8 cellular contexts compared by ENCODE assay signal in genomic region chr15:64842099-64842940, GRCh38. TPM values are rescaled to one million over a fixed set of nuclear protein-coding genes. Genes with fewer than 3 reads are reported as not detected.
DNase-seq lines count a peak whose midpoint lies in the region; ATAC-seq, FAIRE-seq and TF ChIP-seq lines count a peak whose summit lies in the region.

No MANE protein-coding gene starts in this region.

- no peak for FAIRE-seq in H54 (lab: Jason Lieb, UNC)

- peak overlapping the region; percentile 78 to 86 for H3K4me3 Mint-ChIP-seq in effector memory CD8-positive, alpha-beta T cell

- H3K27me3 Mint-ChIP-seq in effector memory CD8-positive, alpha-beta T cell = no peaks in the 10 kb centered on the region

- TF ChIP-seq POLR2A in H54 (IDR thresholded peaks at IDR 0.05; ENCODE audit: low read depth, low read length) = no peak

- DNase-seq in activated CD4-positive, alpha-beta T cell treated with anti-CD3 and anti-CD28 coated beads for 48 hours = peak; percentile 46
- DNase-seq in activated CD4-positive, alpha-beta T cell treated with anti-CD3 and anti-CD28 coated beads, Interleukin-2, amount 50 U/mL, for 1 hour = no peak
- DNase-seq in SJSA1 (ENCODE audit: low read depth in 1 of 2, low spot score in 2 of 2) (peak in 1 of 2 experiments; percentile 58), myocyte (ENCODE audit: low read depth) (peak; percentile 60), medulla oblongata (ENCODE audit: extremely low spot score) (no peak), H54 (ENCODE audit: insufficient read length, low spot score) (no peak)
- DNase-seq in effector memory CD8-positive, alpha-beta T cell = no peak

- H3K9me3 Mint-ChIP-seq in effector memory CD8-positive, alpha-beta T cell = no peaks in the 10 kb centered on the region

- H3K4me1 Mint-ChIP-seq in effector memory CD8-positive, alpha-beta T cell (ENCODE audit: low read depth in 2 of 2) = peaks cover 64 to 75% of the 10 kb centered on the region in 2 donors

- H3K27me3 ChIP-seq in SJSA1 (replicated peaks) = no peaks in the 10 kb centered on the region

- no peaks in the 10 kb centered on the region for H3K9me3 ChIP-seq in SJSA1 (replicated peaks)

- peaks cover 18% of the 10 kb centered on the region for H3K36me3 Mint-ChIP-seq in effector memory CD8-positive, alpha-beta T cell (ENCODE audit: insufficient read depth)

- no peak for ATAC-seq in effector memory CD8-positive, alpha-beta T cell (replicated peaks)
- no peak for ATAC-seq in GM21825 (IDR thresholded peaks at IDR 0.05; ENCODE audit: unreplicated experiment)

- H3K4me1 ChIP-seq in SJSA1 (replicated peaks) = peaks cover 42% of the 10 kb centered on the region

- peak overlapping the region; percentile 81 for H3K4me3 ChIP-seq in SJSA1

- peaks cover 17% of the 10 kb centered on the region for H3K36me3 ChIP-seq in SJSA1

- peak overlapping the region; percentile 73 for H3K27ac ChIP-seq in SJSA1

- H3K27ac Mint-ChIP-seq in effector memory CD8-positive, alpha-beta T cell = peak overlapping the region; percentile 87 to 92

RNA-seq across cellular contexts. Expression of gene PLEKHO2, which starts 0.6 kb away (rescaled TPM):
- total RNA-seq in SJSA1 (2014; rRNA removed; shearing (Covaris generic)) = 21.4 and 21.7 TPM in 2 replicates
- 21.6 and 23.9 TPM in 2 replicates for total RNA-seq in myocyte
- 28.5 TPM for polyA plus RNA-seq in myocyte (2012)

RNA-seq across cellular contexts. Expression of gene PIF1, which starts 16.9 kb away (rescaled TPM):
- total RNA-seq in SJSA1 (2014; rRNA removed; shearing (Covaris generic)) = 20.1 and 29.2 TPM in 2 replicates
- total RNA-seq in myocyte = 8.9 and 13.5 TPM in 2 replicates
- 7.4 TPM for polyA plus RNA-seq in myocyte (2012)

Comparison
In these comparisons a context has a peak if more than half of its experiments do, and no peak if none do; other contexts are left out.
1. DNase-seq: peak in activated CD4-positive, alpha-beta T cell treated with anti-CD3 and anti-CD28 coated beads for 48 hours (single experiment) and myocyte (single experiment); none in activated CD4-positive, alpha-beta T cell treated with anti-CD3 and anti-CD28 coated beads, Interleukin-2, amount 50 U/mL, for 1 hour (single experiment), effector memory CD8-positive, alpha-beta T cell (0 of 3), medulla oblongata (single experiment) and H54 (single experiment).